Comparison of ENCODE assay signal across 19 cellular contexts in genomic region chr13:84570831-84571230, GRCh38.
"Had no signal": no experiment of that assay in that cellular context is flagged by ENCODE, and none has a peak within 500 bp of the region (broad histone marks: within the 10 kb centered on the region; RNA-seq: fewer than 3 reads in every experiment).

No MANE protein-coding gene starts in this region.

- H3K27me3 Mint-ChIP-seq: activated naive CD4-positive, alpha-beta T cell treated with anti-CD3 and anti-CD28 coated beads, Interleukin-2, amount 50 U/mL, for 24 hours; dendritic cell treated with granulocyte-macrophage colony-stimulating factor and Interleukin-4, amounts not matched to agents 40 ng/mL and 50 ng/mL, for 4 days had no signal

- H3K9me3 Mint-ChIP-seq: activated naive CD4-positive, alpha-beta T cell treated with anti-CD3 and anti-CD28 coated beads, Interleukin-2, amount 50 U/mL, for 24 hours; dendritic cell treated with granulocyte-macrophage colony-stimulating factor and Interleukin-4, amounts not matched to agents 40 ng/mL and 50 ng/mL, for 4 days; mesothelial cell of epicardium; nephron had no signal

- H3K36me3 ChIP-seq: adrenal gland, esophagus muscularis mucosa, gastroesophageal sphincter, heart left ventricle, left lung, tibial nerve had no signal

- H3K4me3 Mint-ChIP-seq: activated naive CD4-positive, alpha-beta T cell treated with anti-CD3 and anti-CD28 coated beads, Interleukin-2, amount 50 U/mL, for 24 hours; dendritic cell treated with granulocyte-macrophage colony-stimulating factor and Interleukin-4, amounts not matched to agents 40 ng/mL and 50 ng/mL, for 4 days; mesothelial cell of epicardium; nephron had no signal

- H3K4me1 Mint-ChIP-seq: activated naive CD4-positive, alpha-beta T cell treated with anti-CD3 and anti-CD28 coated beads, Interleukin-2, amount 50 U/mL, for 24 hours had no signal

- H3K4me3 ChIP-seq: adrenal gland, esophagus muscularis mucosa, gastroesophageal sphincter, heart left ventricle, left lung, tibial nerve had no signal

- H3K36me3 Mint-ChIP-seq: activated naive CD4-positive, alpha-beta T cell treated with anti-CD3 and anti-CD28 coated beads, Interleukin-2, amount 50 U/mL, for 24 hours; mesothelial cell of epicardium had no signal

- ATAC-seq: gastroesophageal sphincter; heart left ventricle; left lung; stimulated activated naive CD8-positive, alpha-beta T cell treated with anti-CD3 and anti-CD28 coated beads, Interleukin-15, Interleukin-2, amounts not matched to agents 100 U/mL and 50 U/mL, for 24 hours had no signal

- H3K4me1 ChIP-seq: adrenal gland, esophagus muscularis mucosa, gastroesophageal sphincter, heart left ventricle, left lung, tibial nerve had no signal

- DNase-seq: activated CD4-positive, alpha-beta T cell treated with anti-CD3 and anti-CD28 coated beads for 1 hour; activated CD8-positive, alpha-beta memory T cell treated with anti-CD3 and anti-CD28 coated beads for 24 hours; activated gamma-delta T cell; adrenal gland; effector CD8-positive, alpha-beta T cell; heart left ventricle; left lung; occipital lobe; retina; stimulated activated naive CD8-positive, alpha-beta T cell treated with anti-CD3 and anti-CD28 coated beads, Interleukin-15, Interleukin-2, amounts not matched to agents 100 U/mL and 50 U/mL, for 24 hours; T1000 had no signal

- H3K9me3 ChIP-seq: adrenal gland, esophagus muscularis mucosa, gastroesophageal sphincter, heart left ventricle, left lung, tibial nerve had no signal

- H3K27ac ChIP-seq: adrenal gland, esophagus muscularis mucosa, gastroesophageal sphincter, heart left ventricle, left lung, tibial nerve had no signal

- H3K27me3 ChIP-seq: adrenal gland, esophagus muscularis mucosa, gastroesophageal sphincter, heart left ventricle, left lung, tibial nerve had no signal

- FAIRE-seq: urothelium cell line had no signal
